1 cellular context compared by ENCODE assay signal in the genomic region with DNA sequence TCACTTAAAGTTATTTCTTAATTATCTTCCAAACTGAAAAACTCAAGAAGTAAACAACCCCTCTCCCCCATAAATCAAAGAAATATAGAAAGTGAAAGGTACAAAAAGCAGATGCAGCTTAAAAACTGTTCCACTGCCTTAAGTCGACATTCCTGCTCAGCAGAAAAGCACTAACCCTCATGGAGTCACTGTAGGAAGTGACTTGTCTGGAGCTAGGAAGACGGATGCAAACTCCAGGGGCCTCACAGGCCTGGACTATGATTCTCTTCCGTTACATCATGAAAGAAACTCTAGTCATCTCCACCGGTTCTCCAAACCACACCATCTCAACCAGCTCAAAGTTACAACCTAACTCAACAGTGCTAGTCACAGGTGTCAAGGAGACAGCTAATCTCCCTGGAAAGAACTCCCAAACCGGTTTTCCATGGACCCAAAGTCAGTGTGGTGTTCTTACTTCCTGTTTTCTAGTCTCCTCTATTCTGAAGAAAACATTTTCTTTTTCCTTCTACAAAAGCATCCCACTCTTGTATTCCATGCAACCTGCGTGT.
TF ChIP-seq lines count a peak whose summit lies in the region.

No MANE protein-coding gene starts in this region.

TF ChIP-seq in GM12878, 131 proteins besides CTCF, POLR2A, EP300 and RAD21 (continued from another document):
- TF ChIP-seq, protein P1, sequence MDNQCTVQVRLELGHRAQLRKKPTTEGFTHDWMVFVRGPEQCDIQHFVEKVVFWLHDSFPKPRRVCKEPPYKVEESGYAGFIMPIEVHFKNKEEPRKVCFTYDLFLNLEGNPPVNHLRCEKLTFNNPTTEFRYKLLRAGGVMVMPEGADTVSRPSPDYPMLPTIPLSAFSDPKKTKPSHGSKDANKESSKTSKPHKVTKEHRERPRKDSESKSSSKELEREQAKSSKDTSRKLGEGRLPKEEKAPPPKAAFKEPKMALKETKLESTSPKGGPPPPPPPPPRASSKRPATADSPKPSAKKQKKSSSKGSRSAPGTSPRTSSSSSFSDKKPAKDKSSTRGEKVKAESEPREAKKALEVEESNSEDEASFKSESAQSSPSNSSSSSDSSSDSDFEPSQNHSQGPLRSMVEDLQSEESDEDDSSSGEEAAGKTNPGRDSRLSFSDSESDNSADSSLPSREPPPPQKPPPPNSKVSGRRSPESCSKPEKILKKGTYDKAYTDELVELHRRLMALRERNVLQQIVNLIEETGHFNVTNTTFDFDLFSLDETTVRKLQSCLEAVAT (IDR thresholded peaks at IDR 0.05): no peak
- TF ChIP-seq IKZF1 (conservative IDR thresholded peaks at IDR 0.05): peak; percentile 36; the same call in 1 of the 2 replicates
- TF ChIP-seq ZNF274 (IDR thresholded peaks at IDR 0.05; ENCODE audit: insufficient read depth, insufficient read length): no peak
- peak; percentile 62; the same call in 1 of the 2 replicates for TF ChIP-seq EED (IDR thresholded peaks at IDR 0.05; ENCODE audit: low read depth)
- TF ChIP-seq, protein P2, sequence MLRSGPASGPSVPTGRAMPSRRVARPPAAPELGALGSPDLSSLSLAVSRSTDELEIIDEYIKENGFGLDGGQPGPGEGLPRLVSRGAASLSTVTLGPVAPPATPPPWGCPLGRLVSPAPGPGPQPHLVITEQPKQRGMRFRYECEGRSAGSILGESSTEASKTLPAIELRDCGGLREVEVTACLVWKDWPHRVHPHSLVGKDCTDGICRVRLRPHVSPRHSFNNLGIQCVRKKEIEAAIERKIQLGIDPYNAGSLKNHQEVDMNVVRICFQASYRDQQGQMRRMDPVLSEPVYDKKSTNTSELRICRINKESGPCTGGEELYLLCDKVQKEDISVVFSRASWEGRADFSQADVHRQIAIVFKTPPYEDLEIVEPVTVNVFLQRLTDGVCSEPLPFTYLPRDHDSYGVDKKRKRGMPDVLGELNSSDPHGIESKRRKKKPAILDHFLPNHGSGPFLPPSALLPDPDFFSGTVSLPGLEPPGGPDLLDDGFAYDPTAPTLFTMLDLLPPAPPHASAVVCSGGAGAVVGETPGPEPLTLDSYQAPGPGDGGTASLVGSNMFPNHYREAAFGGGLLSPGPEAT (IDR thresholded peaks at IDR 0.05; ENCODE audit: low read depth): 0 out of 2 replicates have a peak, but pooled peaks have one; percentile 19
- TF ChIP-seq FOXM1 (IDR thresholded peaks at IDR 0.05; ENCODE audit: low read depth, low read length): no peak
